Comparison of ENCODE assay signal across 8 cellular contexts in the genomic region with DNA sequence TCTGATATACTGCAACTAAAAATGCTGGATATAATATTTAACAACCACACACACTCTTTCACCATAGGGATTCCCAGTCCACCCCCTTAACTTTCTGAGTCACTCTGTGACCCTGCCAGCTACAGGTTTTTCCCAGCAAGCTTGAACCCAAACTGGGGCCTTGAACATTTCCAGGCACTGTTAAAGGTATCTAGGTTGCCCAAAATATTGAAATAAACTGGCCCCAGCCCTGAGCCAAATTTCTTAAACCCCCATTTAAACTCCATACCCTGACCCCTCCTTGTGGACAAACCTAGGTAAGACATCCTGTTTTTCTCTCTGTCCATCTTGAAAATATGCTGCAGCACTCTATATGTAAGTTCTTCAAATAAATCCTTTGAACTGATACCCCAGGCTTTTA. TPM values are rescaled to one million over a fixed set of nuclear protein-coding genes. Genes with fewer than 3 reads are reported as not detected.
DNase-seq lines count a peak whose midpoint lies in the region; FAIRE-seq and TF ChIP-seq lines count a peak whose summit lies in the region.

No MANE protein-coding gene starts in this region.

- H3K4me3 Mint-ChIP-seq in type B pancreatic cell: no peak overlapping the region

- DNase-seq in CMK (ENCODE audit: low read depth) (peak; percentile 24), H54 (ENCODE audit: insufficient read length, low spot score) (no peak), SK-MEL-5 (ENCODE audit: low read depth, low spot score) (peak; percentile 65), fibroblast of pulmonary artery (ENCODE audit: low read depth) (peak; percentile 60), type B pancreatic cell (ENCODE audit: extremely low spot score, unreplicated experiment) (no peak), hypothalamus (lab: John Stamatoyannopoulos, UW) (no peak), amygdala (lab: John Stamatoyannopoulos, UW) (no peak), 8988T (no peak)

- in situ Hi-C loops in SK-MEL-5 (cut with HindIII; ENCODE audit: low pct_unique_long_range_greater_than_20kb, low sequenced_read_pairs): no loop called here

- peak; percentile 11 for FAIRE-seq in H54 (lab: Jason Lieb, UNC)

- peak; percentile 62 for TF ChIP-seq CTCF in fibroblast of pulmonary artery (IDR thresholded peaks at IDR 0.05; ENCODE audit: low read length, missing control alignments)
- peak; percentile 75 for TF ChIP-seq CTCF in type B pancreatic cell (conservative IDR thresholded peaks at IDR 0.05)

- no peak overlapping the region for H3K27ac Mint-ChIP-seq in type B pancreatic cell

- H3K4me1 Mint-ChIP-seq in type B pancreatic cell (ENCODE audit: unreplicated experiment): no peaks in the 10 kb centered on the region

- H3K27me3 Mint-ChIP-seq in type B pancreatic cell: peaks cover 3% of the 10 kb centered on the region

- TF ChIP-seq POLR2A in H54 (IDR thresholded peaks at IDR 0.05; ENCODE audit: low read depth, low read length): no peak

- H3K36me3 Mint-ChIP-seq in type B pancreatic cell: no peaks in the 10 kb centered on the region

- no peak overlapping the region for H3K4me3 ChIP-seq in fibroblast of pulmonary artery (replicated peaks; ENCODE audit: low read depth, low read length)

- H3K9me3 Mint-ChIP-seq in type B pancreatic cell: no peaks in the 10 kb centered on the region

RNA-seq across cellular contexts. Expression of a gene that starts 19.7 kb away (rescaled TPM):
- total RNA-seq in SK-MEL-5 (2014; rRNA removed; shearing (Covaris generic)): 136 and 139 TPM in 2 replicates
- 131 and 146 TPM in 2 replicates for polyA plus RNA-seq in SK-MEL-5 (2015; cell fraction: cytosol; rRNA removed)
- polyA plus RNA-seq in SK-MEL-5 (2015; cell fraction: nucleus; rRNA removed): 157 and 159 TPM in 2 replicates
- total RNA-seq in type B pancreatic cell (ENCODE audit: low replicate concordance): 120 and 165 TPM in 2 replicates

RNA-seq across cellular contexts. Expression of a gene that starts 21.6 kb away (rescaled TPM):
- total RNA-seq in SK-MEL-5 (2014; rRNA removed; shearing (Covaris generic)): 0.53 and 0.85 TPM in 2 replicates
- polyA plus RNA-seq in SK-MEL-5 (2015; cell fraction: cytosol; rRNA removed): 1.3 and 2.8 TPM in 2 replicates
- polyA plus RNA-seq in SK-MEL-5 (2015; cell fraction: nucleus; rRNA removed): 2.7 and 2.9 TPM in 2 replicates
- 2.9 and 10.4 TPM in 2 replicates for total RNA-seq in type B pancreatic cell (ENCODE audit: low replicate concordance)

RNA-seq across cellular contexts. Expression of a gene that starts 21.7 kb away (rescaled TPM):
- 26.9 and 27.7 TPM in 2 replicates for total RNA-seq in SK-MEL-5 (2014; rRNA removed; shearing (Covaris generic))
- polyA plus RNA-seq in SK-MEL-5 (2015; cell fraction: cytosol; rRNA removed): 24.5 and 30.6 TPM in 2 replicates
- polyA plus RNA-seq in SK-MEL-5 (2015; cell fraction: nucleus; rRNA removed): 9.2 and 22.0 TPM in 2 replicates
- 10.0 and 41.7 TPM in 2 replicates for total RNA-seq in type B pancreatic cell (ENCODE audit: low replicate concordance)

RNA-seq across cellular contexts. Expression of a gene that starts 42.0 kb away (rescaled TPM):
- total RNA-seq in SK-MEL-5 (2014; rRNA removed; shearing (Covaris generic)): 56.1 and 59.5 TPM in 2 replicates
- 69.4 and 76.8 TPM in 2 replicates for polyA plus RNA-seq in SK-MEL-5 (2015; cell fraction: cytosol; rRNA removed)
- 203 and 204 TPM in 2 replicates for polyA plus RNA-seq in SK-MEL-5 (2015; cell fraction: nucleus; rRNA removed)
- 72.1 and 88.3 TPM in 2 replicates for total RNA-seq in type B pancreatic cell (ENCODE audit: low replicate concordance)

RNA-seq across cellular contexts. Expression of a gene that starts 55.1 kb away (rescaled TPM):
- total RNA-seq in SK-MEL-5 (2014; rRNA removed; shearing (Covaris generic)): 21.6 and 23.6 TPM in 2 replicates
- polyA plus RNA-seq in SK-MEL-5 (2015; cell fraction: cytosol; rRNA removed): 9.8 and 15.1 TPM in 2 replicates
- 89.5 and 130 TPM in 2 replicates for polyA plus RNA-seq in SK-MEL-5 (2015; cell fraction: nucleus; rRNA removed)
- 30.2 and 40.5 TPM in 2 replicates for total RNA-seq in type B pancreatic cell (ENCODE audit: low replicate concordance)

Comparison
In these comparisons a context has a peak if more than half of its experiments do, and no peak if none do; other contexts are left out.
1. DNase-seq: peak in CMK (single experiment), SK-MEL-5 (single experiment) and fibroblast of pulmonary artery (single experiment); none in H54 (single experiment), type B pancreatic cell (single experiment), hypothalamus (0 of 51), amygdala (0 of 56) and 8988T (single experiment).